1 cellular context compared by ENCODE assay signal in the genomic region with DNA sequence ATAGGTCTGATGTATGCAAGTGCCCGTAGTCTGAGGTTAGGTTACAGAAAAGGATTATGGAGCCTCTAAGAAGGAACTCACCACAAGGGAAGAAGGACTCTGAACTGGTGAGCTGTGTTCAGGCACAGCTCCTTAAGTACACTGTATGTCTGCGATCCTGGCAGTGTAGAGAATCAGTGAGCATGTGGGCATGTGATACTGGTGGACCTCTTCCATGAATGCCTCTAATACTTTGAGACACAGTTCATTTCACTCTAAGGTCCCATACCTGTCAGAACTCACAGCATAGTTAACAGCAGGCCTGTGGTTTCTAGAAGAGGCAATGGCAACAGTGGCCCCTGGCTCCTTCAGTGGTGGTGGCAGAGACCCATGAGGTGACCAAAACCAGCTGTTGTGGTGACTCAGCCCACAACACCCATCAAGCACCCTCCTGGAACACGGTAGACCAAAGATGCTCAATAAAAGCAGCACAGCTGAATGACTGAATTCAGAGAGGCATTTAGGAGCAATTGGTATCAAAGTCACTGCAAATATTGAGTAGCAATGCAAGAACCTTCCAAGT.
TF ChIP-seq lines count a peak whose summit lies in the region.

No MANE protein-coding gene starts in this region.

TF ChIP-seq in K562, 482 proteins besides CTCF, POLR2A, EP300 and RAD21 (continued from another document and continues in another):
- TF ChIP-seq, protein P1, sequence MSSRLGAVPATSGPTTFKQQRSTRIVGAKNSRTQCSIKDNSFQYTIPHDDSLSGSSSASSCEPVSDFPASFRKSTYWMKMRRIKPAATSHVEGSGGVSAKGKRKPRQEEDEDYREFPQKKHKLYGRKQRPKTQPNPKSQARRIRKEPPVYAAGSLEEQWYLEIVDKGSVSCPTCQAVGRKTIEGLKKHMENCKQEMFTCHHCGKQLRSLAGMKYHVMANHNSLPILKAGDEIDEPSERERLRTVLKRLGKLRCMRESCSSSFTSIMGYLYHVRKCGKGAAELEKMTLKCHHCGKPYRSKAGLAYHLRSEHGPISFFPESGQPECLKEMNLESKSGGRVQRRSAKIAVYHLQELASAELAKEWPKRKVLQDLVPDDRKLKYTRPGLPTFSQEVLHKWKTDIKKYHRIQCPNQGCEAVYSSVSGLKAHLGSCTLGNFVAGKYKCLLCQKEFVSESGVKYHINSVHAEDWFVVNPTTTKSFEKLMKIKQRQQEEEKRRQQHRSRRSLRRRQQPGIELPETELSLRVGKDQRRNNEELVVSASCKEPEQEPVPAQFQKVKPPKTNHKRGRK (tag; IDR thresholded peaks at IDR 0.05), result no peak
- TF ChIP-seq ZC3H8 (IDR thresholded peaks at IDR 0.05), result peak; percentile 95
- TF ChIP-seq, protein P2, sequence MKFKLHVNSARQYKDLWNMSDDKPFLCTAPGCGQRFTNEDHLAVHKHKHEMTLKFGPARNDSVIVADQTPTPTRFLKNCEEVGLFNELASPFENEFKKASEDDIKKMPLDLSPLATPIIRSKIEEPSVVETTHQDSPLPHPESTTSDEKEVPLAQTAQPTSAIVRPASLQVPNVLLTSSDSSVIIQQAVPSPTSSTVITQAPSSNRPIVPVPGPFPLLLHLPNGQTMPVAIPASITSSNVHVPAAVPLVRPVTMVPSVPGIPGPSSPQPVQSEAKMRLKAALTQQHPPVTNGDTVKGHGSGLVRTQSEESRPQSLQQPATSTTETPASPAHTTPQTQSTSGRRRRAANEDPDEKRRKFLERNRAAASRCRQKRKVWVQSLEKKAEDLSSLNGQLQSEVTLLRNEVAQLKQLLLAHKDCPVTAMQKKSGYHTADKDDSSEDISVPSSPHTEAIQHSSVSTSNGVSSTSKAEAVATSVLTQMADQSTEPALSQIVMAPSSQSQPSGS (CRISPR knock-in tag; IDR thresholded peaks at IDR 0.05), result no peak
- peak; percentile 99 for TF ChIP-seq PML (IDR thresholded peaks at IDR 0.05; ENCODE audit: low read length)
- peak; percentile 67; the same call in 1 of the 2 replicates for TF ChIP-seq TFAP4 (CRISPR knock-in tag; IDR thresholded peaks at IDR 0.05; ENCODE audit: borderline replicate concordance)
- peak; percentile 70; the same call in 1 of the 2 replicates for TF ChIP-seq TEAD4 (IDR thresholded peaks at IDR 0.05; ENCODE audit: low read length)
- no peak for TF ChIP-seq TEAD4 (CRISPR knock-in tag; IDR thresholded peaks at IDR 0.05; ENCODE audit: borderline replicate concordance)
- TF ChIP-seq, protein P3, sequence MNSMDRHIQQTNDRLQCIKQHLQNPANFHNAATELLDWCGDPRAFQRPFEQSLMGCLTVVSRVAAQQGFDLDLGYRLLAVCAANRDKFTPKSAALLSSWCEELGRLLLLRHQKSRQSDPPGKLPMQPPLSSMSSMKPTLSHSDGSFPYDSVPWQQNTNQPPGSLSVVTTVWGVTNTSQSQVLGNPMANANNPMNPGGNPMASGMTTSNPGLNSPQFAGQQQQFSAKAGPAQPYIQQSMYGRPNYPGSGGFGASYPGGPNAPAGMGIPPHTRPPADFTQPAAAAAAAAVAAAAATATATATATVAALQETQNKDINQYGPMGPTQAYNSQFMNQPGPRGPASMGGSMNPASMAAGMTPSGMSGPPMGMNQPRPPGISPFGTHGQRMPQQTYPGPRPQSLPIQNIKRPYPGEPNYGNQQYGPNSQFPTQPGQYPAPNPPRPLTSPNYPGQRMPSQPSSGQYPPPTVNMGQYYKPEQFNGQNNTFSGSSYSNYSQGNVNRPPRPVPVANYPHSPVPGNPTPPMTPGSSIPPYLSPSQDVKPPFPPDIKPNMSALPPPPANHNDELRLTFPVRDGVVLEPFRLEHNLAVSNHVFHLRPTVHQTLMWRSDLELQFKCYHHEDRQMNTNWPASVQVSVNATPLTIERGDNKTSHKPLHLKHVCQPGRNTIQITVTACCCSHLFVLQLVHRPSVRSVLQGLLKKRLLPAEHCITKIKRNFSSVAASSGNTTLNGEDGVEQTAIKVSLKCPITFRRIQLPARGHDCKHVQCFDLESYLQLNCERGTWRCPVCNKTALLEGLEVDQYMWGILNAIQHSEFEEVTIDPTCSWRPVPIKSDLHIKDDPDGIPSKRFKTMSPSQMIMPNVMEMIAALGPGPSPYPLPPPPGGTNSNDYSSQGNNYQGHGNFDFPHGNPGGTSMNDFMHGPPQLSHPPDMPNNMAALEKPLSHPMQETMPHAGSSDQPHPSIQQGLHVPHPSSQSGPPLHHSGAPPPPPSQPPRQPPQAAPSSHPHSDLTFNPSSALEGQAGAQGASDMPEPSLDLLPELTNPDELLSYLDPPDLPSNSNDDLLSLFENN (IDR thresholded peaks at IDR 0.05; ENCODE audit: low read depth in 2 of 2, low read length in 2 of 2), result peak in 1 of 2 experiments; percentile 82; a peak in 2 of 4 replicates
- peak; percentile 55 for TF ChIP-seq POLR2B (IDR thresholded peaks at IDR 0.05; ENCODE audit: low read depth, partially characterized antibody)
- peak; percentile 98 for TF ChIP-seq CBX1 (IDR thresholded peaks at IDR 0.05; ENCODE audit: low read depth)
- TF ChIP-seq ZEB2 (IDR thresholded peaks at IDR 0.05), result no peak
- TF ChIP-seq RCOR1 (IDR thresholded peaks at IDR 0.05; ENCODE audit: borderline replicate concordance in 1 of 2, low read depth in 2 of 2, low read length in 2 of 2), result no peak
- TF ChIP-seq KDM5B (IDR thresholded peaks at IDR 0.05; ENCODE audit: insufficient replicate concordance, low read depth, low read length), result peak; percentile 35
- TF ChIP-seq, protein P4, sequence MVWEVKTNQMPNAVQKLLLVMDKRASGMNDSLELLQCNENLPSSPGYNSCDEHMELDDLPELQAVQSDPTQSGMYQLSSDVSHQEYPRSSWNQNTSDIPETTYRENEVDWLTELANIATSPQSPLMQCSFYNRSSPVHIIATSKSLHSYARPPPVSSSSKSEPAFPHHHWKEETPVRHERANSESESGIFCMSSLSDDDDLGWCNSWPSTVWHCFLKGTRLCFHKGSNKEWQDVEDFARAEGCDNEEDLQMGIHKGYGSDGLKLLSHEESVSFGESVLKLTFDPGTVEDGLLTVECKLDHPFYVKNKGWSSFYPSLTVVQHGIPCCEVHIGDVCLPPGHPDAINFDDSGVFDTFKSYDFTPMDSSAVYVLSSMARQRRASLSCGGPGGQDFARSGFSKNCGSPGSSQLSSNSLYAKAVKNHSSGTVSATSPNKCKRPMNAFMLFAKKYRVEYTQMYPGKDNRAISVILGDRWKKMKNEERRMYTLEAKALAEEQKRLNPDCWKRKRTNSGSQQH (CRISPR knock-in tag; IDR thresholded peaks at IDR 0.05), result peak; percentile 93; the same call in 1 of the 2 replicates
- peak in 1 of 2 experiments; percentile 32; a peak in 1 of 4 replicates for TF ChIP-seq CSDE1 (IDR thresholded peaks at IDR 0.05)
- TF ChIP-seq, protein P5, sequence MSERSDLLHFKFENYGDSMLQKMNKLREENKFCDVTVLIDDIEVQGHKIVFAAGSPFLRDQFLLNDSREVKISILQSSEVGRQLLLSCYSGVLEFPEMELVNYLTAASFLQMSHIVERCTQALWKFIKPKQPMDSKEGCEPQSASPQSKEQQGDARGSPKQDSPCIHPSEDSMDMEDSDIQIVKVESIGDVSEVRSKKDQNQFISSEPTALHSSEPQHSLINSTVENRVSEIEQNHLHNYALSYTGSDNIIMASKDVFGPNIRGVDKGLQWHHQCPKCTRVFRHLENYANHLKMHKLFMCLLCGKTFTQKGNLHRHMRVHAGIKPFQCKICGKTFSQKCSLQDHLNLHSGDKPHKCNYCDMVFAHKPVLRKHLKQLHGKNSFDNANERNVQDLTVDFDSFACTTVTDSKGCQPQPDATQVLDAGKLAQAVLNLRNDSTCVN (CRISPR knock-in tag; IDR thresholded peaks at IDR 0.05), result peak; percentile 6; the same call in 1 of the 2 replicates
- no peak for TF ChIP-seq PCBP1 (IDR thresholded peaks at IDR 0.05; ENCODE audit: low read depth, low read length, poor library complexity, severe bottlenecking)
- TF ChIP-seq BCLAF1 (IDR thresholded peaks at IDR 0.05; ENCODE audit: borderline replicate concordance in 1 of 2, control insufficient read depth in 1 of 2, low read depth in 2 of 2, low read length in 1 of 2), result peak in 1 of 2 experiments; percentile 95; a peak in 2 of 4 replicates
- no peak for TF ChIP-seq ZBTB33 (CRISPR knock-in tag; IDR thresholded peaks at IDR 0.05)
- TF ChIP-seq TBP (optimal IDR thresholded peaks at IDR 0.05; ENCODE audit: low read depth, low read length), result peak; percentile 98
- TF ChIP-seq HMG20A (CRISPR knock-in tag; conservative IDR thresholded peaks at IDR 0.05), result no peak
- TF ChIP-seq POLR2G (IDR thresholded peaks at IDR 0.05; ENCODE audit: low read depth, low read length), result peak; percentile 57; the same call in 1 of the 2 replicates
- TF ChIP-seq GTF2A2 (tag; IDR thresholded peaks at IDR 0.05), result peak; percentile 79
- peak; percentile 75 for TF ChIP-seq POLR2H (tag; IDR thresholded peaks at IDR 0.05; ENCODE audit: low read depth)
- TF ChIP-seq KDM4B (IDR thresholded peaks at IDR 0.05; ENCODE audit: borderline replicate concordance in 2 of 2, low read depth in 1 of 2), result peak in 1 of 2 experiments; percentile 89; a peak in 2 of 4 replicates
- no peak for TF ChIP-seq TARDBP (IDR thresholded peaks at IDR 0.05)
- no peak for TF ChIP-seq SNAPC5 (CRISPR knock-in tag; IDR thresholded peaks at IDR 0.05)
- TF ChIP-seq POLR2AphosphoS5 (IDR thresholded peaks at IDR 0.05; ENCODE audit: control insufficient read depth, insufficient read depth, low read depth, low read length), result peak; percentile 98
- peak; percentile 56; the same call in 1 of the 2 replicates for TF ChIP-seq ETS1 (conservative IDR thresholded peaks at IDR 0.05; ENCODE audit: control insufficient read depth, low read depth, low read length)
- TF ChIP-seq ZBED1 (IDR thresholded peaks at IDR 0.05), result peak; percentile 92
- TF ChIP-seq RBFOX2 (IDR thresholded peaks at IDR 0.05; ENCODE audit: low read depth, low read length), result peak; percentile 72
- TF ChIP-seq JUND (IDR thresholded peaks at IDR 0.05; ENCODE audit: borderline replicate concordance, low read depth, low read length), result peak; percentile 38; the same call in 1 of the 2 replicates
- no peak for TF ChIP-seq JUND (tag; IDR thresholded peaks at IDR 0.05; ENCODE audit: borderline replicate concordance, low read depth, low read length)
- no peak for TF ChIP-seq ZFPM2 (CRISPR knock-in tag; IDR thresholded peaks at IDR 0.05)
- TF ChIP-seq ZBTB9 (CRISPR knock-in tag; IDR thresholded peaks at IDR 0.05), result 0 out of 2 replicates have a peak, but pooled peaks have one; percentile 34
- peak; percentile 34; the same call in 1 of the 2 replicates for TF ChIP-seq NCOR1 (IDR thresholded peaks at IDR 0.05)
- TF ChIP-seq RUNX1 (IDR thresholded peaks at IDR 0.05; ENCODE audit: low read depth), result 0 out of 2 replicates have a peak, but pooled peaks have one; percentile 50
- peak; percentile 86 for TF ChIP-seq GTF2E2 (tag; IDR thresholded peaks at IDR 0.05)
- peak in 1 of 2 experiments; percentile 74; a peak in 2 of 4 replicates for TF ChIP-seq NONO (IDR thresholded peaks at IDR 0.05; ENCODE audit: low read depth in 2 of 2, low read length in 1 of 2)
